29 cellular contexts compared by ENCODE assay signal in the genomic region with DNA sequence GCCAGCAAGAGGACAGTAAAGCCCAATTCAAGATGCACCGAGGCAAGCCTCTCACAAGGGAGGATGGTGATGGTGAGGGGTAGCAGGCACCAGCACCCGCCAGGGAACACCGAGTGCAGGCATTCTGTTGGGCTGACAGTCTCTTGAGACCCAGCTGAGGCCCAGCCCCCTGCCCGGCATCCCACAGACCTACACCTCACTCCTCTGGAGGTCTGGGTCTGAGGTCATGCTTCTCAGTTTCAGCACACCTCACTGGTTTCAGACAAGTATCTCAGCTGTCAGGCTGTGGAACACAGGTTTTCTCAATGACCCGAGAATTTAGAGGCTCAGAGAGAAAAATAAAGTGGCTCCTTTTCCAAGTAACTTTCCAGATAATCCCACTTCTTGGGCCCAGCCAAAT. TPM values are rescaled to one million over a fixed set of nuclear protein-coding genes. Genes with fewer than 3 reads are reported as not detected.
"Had no signal": no experiment of that assay in that cellular context is flagged by ENCODE, and none has a peak within 500 bp of the region (broad histone marks: within the 10 kb centered on the region; RNA-seq: fewer than 3 reads in every experiment).

No MANE protein-coding gene starts in this region.

- ATAC-seq: activated CD4-positive, alpha-beta T cell treated with anti-CD3 and anti-CD28 coated beads for 36 hours; effector memory CD8-positive, alpha-beta T cell; esophagus mucosa; left lung; natural killer cell treated with Interleukin-12 subunit alpha and Interleukin-12 subunit beta and Interleukin-15 and Interleukin-18, amount 100 ng/mL, for 72 hours; pancreas; psoas muscle; stimulated activated naive CD8-positive, alpha-beta T cell treated with anti-CD3 and anti-CD28 coated beads, Interleukin-15, amount 100 ng/mL, for 72 hours; T-helper 17 cell had no signal

- H3K27me3 ChIP-seq: brain microvascular endothelial cell, colonic mucosa, dorsolateral prefrontal cortex, left lung, neutrophil, pancreas, right atrium auricular region, suprapubic skin, vagina had no signal

- H3K9me3 ChIP-seq: colonic mucosa, left lung, neutrophil, pancreas, psoas muscle, right atrium auricular region, suprapubic skin, vagina had no signal

- H3K4me3 ChIP-seq: colonic mucosa, dorsolateral prefrontal cortex, left lung, lung, pancreas, psoas muscle, right atrium auricular region, suprapubic skin, vagina had no signal

- DNase-seq: activated B cell treated with CpG ODN at 0.5 μM for 24 hours; activated CD4-positive, alpha-beta T cell treated with anti-CD3 and anti-CD28 coated beads for 36 hours; activated CD4-positive, alpha-beta T cell treated with anti-CD3 and anti-CD28 coated beads, Interleukin-2, amount 50 U/mL, for 4 hours; activated CD8-positive, alpha-beta memory T cell treated with anti-CD3 and anti-CD28 coated beads for 24 hours; activated CD8-positive, alpha-beta memory T cell treated with anti-CD3 and anti-CD28 coated beads, Interleukin-2, amount 50 U/mL, for 4 hours; activated effector memory CD4-positive, alpha-beta T cell treated with Interleukin-2 at 50 U/mL for 16 hours; activated naive CD4-positive, alpha-beta T cell treated with anti-CD3 and anti-CD28 coated beads for 36 hours; activated T-cell treated with anti-CD3 and anti-CD28 coated beads, Interleukin-2, amount 50 U/mL, for 48 hours; anterior cingulate cortex; brain microvascular endothelial cell; colonic mucosa; dorsolateral prefrontal cortex; effector memory CD8-positive, alpha-beta T cell; foreskin melanocyte; kidney; midbrain; pancreas; psoas muscle; stimulated activated naive CD8-positive, alpha-beta T cell treated with anti-CD3 and anti-CD28 coated beads, Interleukin-15, amount 100 ng/mL, for 72 hours; T-helper 17 cell; trophoblast cell had no signal

- H3K4me1 ChIP-seq: colonic mucosa had no signal

- H3K27ac ChIP-seq: brain microvascular endothelial cell, colonic mucosa, left lung, neutrophil, pancreas, psoas muscle, right atrium auricular region, suprapubic skin, vagina had no signal

RNA-seq across cellular contexts. Expression of gene EPHX3, which starts 27.7 kb away (rescaled TPM):
- total RNA-seq: activated B cell treated with CpG ODN at 0.5 μM for 24 hours; activated naive CD4-positive, alpha-beta T cell treated with anti-CD3 and anti-CD28 coated beads for 36 hours; T-helper 17 cell had no signal

RNA-seq across cellular contexts. Expression of gene NOTCH3, which starts 59.1 kb away (rescaled TPM):
- total RNA-seq: activated B cell treated with CpG ODN at 0.5 μM for 24 hours; activated naive CD4-positive, alpha-beta T cell treated with anti-CD3 and anti-CD28 coated beads for 36 hours; natural killer cell treated with Interleukin-12 subunit alpha and Interleukin-12 subunit beta and Interleukin-15 and Interleukin-18, amount 100 ng/mL, for 72 hours had no signal
